Comparison of ENCODE assay signal across 8 cellular contexts in the genomic region with DNA sequence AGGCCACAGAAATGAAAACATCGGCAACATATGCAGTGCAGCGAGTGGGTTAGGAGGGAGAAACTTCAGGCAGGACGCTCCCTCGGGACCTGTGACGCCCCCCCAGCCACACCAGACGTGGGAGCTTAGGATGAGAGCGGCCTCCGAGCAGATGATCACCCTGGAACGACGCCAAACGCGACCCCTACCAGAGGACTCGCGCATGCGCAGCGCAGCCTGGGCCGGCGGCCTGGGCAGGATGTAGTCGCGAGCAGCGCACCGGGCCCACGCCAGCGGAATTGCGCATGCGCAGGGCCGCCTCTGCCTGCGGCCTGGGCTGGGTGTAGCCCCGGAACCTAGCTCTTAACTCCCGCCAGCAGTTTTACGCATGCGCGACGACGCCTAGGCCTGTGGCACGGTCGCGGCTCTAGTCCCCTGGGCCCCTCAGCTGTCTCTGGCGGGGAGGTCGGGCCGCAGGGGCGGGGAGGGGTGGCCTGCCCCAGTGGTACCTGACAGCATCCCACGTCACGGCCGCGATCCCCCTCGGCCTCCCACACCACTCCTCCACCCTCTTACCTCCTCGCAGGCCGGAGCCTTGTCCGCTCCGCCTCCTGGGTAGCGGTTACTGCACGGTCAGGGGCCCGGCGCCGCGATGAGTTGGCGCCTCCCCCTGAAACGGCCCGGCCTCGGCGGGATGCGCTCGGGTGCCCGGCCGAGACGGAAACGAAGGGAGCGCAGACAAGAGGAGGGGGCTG. TPM values are rescaled to one million over a fixed set of nuclear protein-coding genes. Genes with fewer than 3 reads are reported as not detected.
A peak's percentile ranks its signal among the peaks of the same experiment; 100 is the strongest.
DNase-seq lines count a peak whose midpoint lies in the region; ATAC-seq, FAIRE-seq and TF ChIP-seq lines count a peak whose summit lies in the region.

A gene (minus strand): TSS at position 608 of the 734 bp plus-strand sequence. CDS start 11,141 bp downstream, outside the sequence.

- H3K9me3 ChIP-seq in BE2C (no peaks in the 10 kb centered on the region), colonic mucosa (no peaks in the 10 kb centered on the region)

- H3K36me3 ChIP-seq in BE2C (no peaks in the 10 kb centered on the region), colonic mucosa (no peaks in the 10 kb centered on the region)

- peak within 1 kb of the TSS; percentile 64 for H3K4me3 ChIP-seq in BE2C (ENCODE audit: low read depth, low read length)
- peak within 1 kb of the TSS; percentile 55 for H3K4me3 ChIP-seq in colonic mucosa

- H3K27ac ChIP-seq in colonic mucosa, result peak within 1 kb of the TSS; percentile 91

- intact Hi-C loops in colonic mucosa (cut with DNase I) (loop anchor here (5.0 kb wide), 1 partner anchor 120 kb away; a partner anchor contains a TSS), left colon (cut with DNase I, micrococcal nuclease) (no loop called here)

- peak; percentile 100 for DNase-seq in BE2C
- peak; percentile 64 for DNase-seq in GM19239 (ENCODE audit: insufficient read length, low spot score)
- DNase-seq in NCI-H524 (lab: John Stamatoyannopoulos, UW), result peak; percentile 92 to 97
- DNase-seq in activated CD4-positive, alpha-beta T cell treated with anti-CD3 and anti-CD28 coated beads for 48 hours, result peak; percentile 99
- peak; percentile 98 for DNase-seq in colonic mucosa
- DNase-seq in left colon, result peak; percentile 98 to 99
- peak; percentile 98 to 99 for DNase-seq in stimulated activated CD4-positive, alpha-beta T cell treated with anti-CD3 and anti-CD28 coated beads, Interleukin-1b, Interleukin-23, amount 100 ng/mL, for 4 hours (ENCODE audit: low read depth in 2 of 2)

- peak; percentile 98 for FAIRE-seq in GM19239 (lab: Jason Lieb, UNC)

- ATAC-seq in HG03442 (IDR thresholded peaks at IDR 0.05; ENCODE audit: unreplicated experiment) (peak; percentile 79), left colon (peak; percentile 96)

- H3K27me3 ChIP-seq in BE2C (no peaks in the 10 kb centered on the region), colonic mucosa (no peaks in the 10 kb centered on the region)

- H3K9ac ChIP-seq in colonic mucosa (ENCODE audit: low read depth in 2 of 2, low read length in 2 of 2), result peak within 1 kb of the TSS; percentile 76 to 97

- H3K4me1 ChIP-seq in BE2C (peaks cover 11% of the 10 kb centered on the region; the same call in 1 of the 2 replicates), colonic mucosa (no peaks in the 10 kb centered on the region)

- TF ChIP-seq CTCF in BE2C (IDR thresholded peaks at IDR 0.05; ENCODE audit: low read depth, low read length) (no peak), colonic mucosa (IDR thresholded peaks at IDR 0.05) (no peak)

RNA-seq across cellular contexts. Expression of the gene that starts here (rescaled TPM):
- polyA plus RNA-seq in BE2C (2012; ENCODE audit: insufficient read depth, insufficient read length, low read depth), result 9.2 TPM
- total RNA-seq in colonic mucosa (1 to 10 TPM; 3.3 to 5.5 TPM), left colon (1 to 10 TPM; 4.6 to 6.7 TPM)

Comparison
In these comparisons a context has a peak if more than half of its experiments do, and no peak if none do; other contexts are left out.
1. Peak in every context shown above with its lines: DNase-seq, ATAC-seq, H3K4me3 ChIP-seq and H3K27ac ChIP-seq.